1 cellular context compared by ENCODE assay signal in the genomic region with DNA sequence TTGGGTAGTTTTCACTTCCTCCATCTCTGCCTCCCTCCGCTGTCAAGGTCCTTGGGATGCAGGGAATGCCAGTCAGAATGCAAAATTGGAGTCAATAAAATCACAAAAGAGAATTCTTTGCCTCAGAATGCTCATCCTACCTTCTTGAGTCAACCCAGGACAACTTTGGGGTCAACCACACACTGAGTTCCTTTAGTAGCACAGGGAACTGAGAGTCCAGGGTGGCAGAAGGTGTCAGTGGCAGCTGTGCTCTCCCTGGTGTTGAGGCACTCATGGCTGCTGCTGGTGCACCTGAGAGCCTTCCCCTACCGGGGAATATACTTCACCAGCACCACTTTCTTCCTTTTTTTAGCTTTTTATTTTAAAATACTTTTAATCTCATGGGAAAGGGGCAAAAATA.
TF ChIP-seq lines count a peak whose summit lies in the region.

No MANE protein-coding gene starts in this region.

TF ChIP-seq in SK-N-SH treated with all-trans-retinoic acid at 6 μM for 48 hours, 23 proteins besides CTCF, POLR2A, EP300 and RAD21 (continued from another document):
- TF ChIP-seq, protein P1, sequence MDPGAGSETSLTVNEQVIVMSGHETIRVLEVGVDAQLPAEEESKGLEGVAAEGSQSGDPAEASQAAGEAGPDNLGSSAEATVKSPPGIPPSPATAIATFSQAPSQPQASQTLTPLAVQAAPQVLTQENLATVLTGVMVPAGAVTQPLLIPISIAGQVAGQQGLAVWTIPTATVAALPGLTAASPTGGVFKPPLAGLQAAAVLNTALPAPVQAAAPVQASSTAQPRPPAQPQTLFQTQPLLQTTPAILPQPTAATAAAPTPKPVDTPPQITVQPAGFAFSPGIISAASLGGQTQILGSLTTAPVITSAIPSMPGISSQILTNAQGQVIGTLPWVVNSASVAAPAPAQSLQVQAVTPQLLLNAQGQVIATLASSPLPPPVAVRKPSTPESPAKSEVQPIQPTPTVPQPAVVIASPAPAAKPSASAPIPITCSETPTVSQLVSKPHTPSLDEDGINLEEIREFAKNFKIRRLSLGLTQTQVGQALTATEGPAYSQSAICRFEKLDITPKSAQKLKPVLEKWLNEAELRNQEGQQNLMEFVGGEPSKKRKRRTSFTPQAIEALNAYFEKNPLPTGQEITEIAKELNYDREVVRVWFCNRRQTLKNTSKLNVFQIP (CRISPR knock-in tag; IDR thresholded peaks at IDR 0.05; ENCODE audit: borderline replicate concordance, low read depth), result no peak
- no peak for TF ChIP-seq ZNF8 (CRISPR knock-in tag; IDR thresholded peaks at IDR 0.05)
- TF ChIP-seq ZC3H10 (CRISPR knock-in tag; IDR thresholded peaks at IDR 0.05), result no peak
- TF ChIP-seq, protein P2, sequence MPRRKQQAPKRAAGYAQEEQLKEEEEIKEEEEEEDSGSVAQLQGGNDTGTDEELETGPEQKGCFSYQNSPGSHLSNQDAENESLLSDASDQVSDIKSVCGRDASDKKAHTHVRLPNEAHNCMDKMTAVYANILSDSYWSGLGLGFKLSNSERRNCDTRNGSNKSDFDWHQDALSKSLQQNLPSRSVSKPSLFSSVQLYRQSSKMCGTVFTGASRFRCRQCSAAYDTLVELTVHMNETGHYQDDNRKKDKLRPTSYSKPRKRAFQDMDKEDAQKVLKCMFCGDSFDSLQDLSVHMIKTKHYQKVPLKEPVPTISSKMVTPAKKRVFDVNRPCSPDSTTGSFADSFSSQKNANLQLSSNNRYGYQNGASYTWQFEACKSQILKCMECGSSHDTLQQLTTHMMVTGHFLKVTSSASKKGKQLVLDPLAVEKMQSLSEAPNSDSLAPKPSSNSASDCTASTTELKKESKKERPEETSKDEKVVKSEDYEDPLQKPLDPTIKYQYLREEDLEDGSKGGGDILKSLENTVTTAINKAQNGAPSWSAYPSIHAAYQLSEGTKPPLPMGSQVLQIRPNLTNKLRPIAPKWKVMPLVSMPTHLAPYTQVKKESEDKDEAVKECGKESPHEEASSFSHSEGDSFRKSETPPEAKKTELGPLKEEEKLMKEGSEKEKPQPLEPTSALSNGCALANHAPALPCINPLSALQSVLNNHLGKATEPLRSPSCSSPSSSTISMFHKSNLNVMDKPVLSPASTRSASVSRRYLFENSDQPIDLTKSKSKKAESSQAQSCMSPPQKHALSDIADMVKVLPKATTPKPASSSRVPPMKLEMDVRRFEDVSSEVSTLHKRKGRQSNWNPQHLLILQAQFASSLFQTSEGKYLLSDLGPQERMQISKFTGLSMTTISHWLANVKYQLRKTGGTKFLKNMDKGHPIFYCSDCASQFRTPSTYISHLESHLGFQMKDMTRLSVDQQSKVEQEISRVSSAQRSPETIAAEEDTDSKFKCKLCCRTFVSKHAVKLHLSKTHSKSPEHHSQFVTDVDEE (CRISPR knock-in tag; IDR thresholded peaks at IDR 0.05), result no peak
- TF ChIP-seq OSR1 (CRISPR knock-in tag; IDR thresholded peaks at IDR 0.05), result no peak
- no peak for TF ChIP-seq ZNF565 (CRISPR knock-in tag; conservative IDR thresholded peaks at IDR 0.05; ENCODE audit: low read depth)
- TF ChIP-seq ZFP30 (CRISPR knock-in tag; IDR thresholded peaks at IDR 0.05), result no peak
